In the genomic region with DNA sequence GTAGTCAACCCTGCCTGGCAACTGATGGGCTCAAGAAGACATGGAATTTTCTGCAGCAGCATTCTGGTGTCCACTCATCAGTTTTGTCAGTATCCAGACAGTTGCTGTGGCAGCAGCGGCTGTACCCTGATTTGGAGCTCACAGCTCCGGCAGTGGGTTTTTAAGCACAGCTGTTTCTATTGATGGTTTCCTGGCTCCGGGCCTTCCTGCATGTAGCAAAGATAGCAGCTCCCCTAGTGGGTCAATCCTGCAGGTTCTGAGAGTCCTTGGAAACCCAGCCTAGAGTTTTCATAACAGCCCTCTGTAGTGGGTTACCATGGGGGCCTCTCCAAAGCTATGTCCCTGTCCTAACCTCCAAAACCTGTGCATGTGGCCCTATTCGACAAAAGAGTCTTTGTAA, we compare ENCODE assay signal across 11 cellular contexts.
DNase-seq lines count a peak whose midpoint lies in the region; TF ChIP-seq lines count a peak whose summit lies in the region.
"Had no signal": no experiment of that assay in that cellular context is flagged by ENCODE, and none has a peak within 500 bp of the region (broad histone marks: within the 10 kb centered on the region; RNA-seq: fewer than 3 reads in every experiment).

No MANE protein-coding gene starts in this region.

- H2AK5ac ChIP-seq in trophoblast cell (ENCODE audit: low read length) = no peak overlapping the region

- no peak overlapping the region for H4K91ac ChIP-seq in trophoblast cell (ENCODE audit: low read depth, low read length)

- DNase-seq in GM12865 (ENCODE audit: low read depth) (peak; percentile 25), NCI-H82 treated with DMSO at 0.1 percent for 48 hours (lab: John Stamatoyannopoulos, UW; ENCODE audit: unreplicated experiment) (peak; percentile 25), fibroblast of gingiva (ENCODE audit: low read depth) (peak; percentile 1), ovary (peak in 3 of 5 donors; percentile 13 to 32 (median 26)), trophoblast cell (no peak), NCI-H1048 (lab: John Stamatoyannopoulos, UW) (no peak)
- DNase-seq in stimulated activated CD4-positive, alpha-beta T cell treated with anti-CD3 and anti-CD28 coated beads, Interleukin-15, amount 100 ng/mL, for 24 hours = no peak
- DNase-seq: activated CD4-positive, alpha-beta T cell treated with anti-CD3 and anti-CD28 coated beads, Interleukin-2, amount 50 U/mL, for 48 hours; activated naive CD4-positive, alpha-beta T cell treated with Interleukin-2 at 50 U/mL for 16 hours; HCEC 1CT had no signal

- intact Hi-C loops in ovary (cut with DNase I) = no loop called here

- H4K12ac ChIP-seq in trophoblast cell (ENCODE audit: low read depth, low read length) = no peak overlapping the region

- no peak overlapping the region for H3K4me3 ChIP-seq in GM12865 (ENCODE audit: low read depth, low read length)
- no peak overlapping the region for H3K4me3 ChIP-seq in ovary
- H3K4me3 ChIP-seq in trophoblast cell (ENCODE audit: low read depth, low read length) = no peak overlapping the region
- H3K4me3 ChIP-seq: vagina had no signal

- H2BK120ac ChIP-seq in trophoblast cell (ENCODE audit: insufficient read depth, low read length, poor library complexity) = no peak overlapping the region

- H3K79me1 ChIP-seq in trophoblast cell (ENCODE audit: low read length) = no peaks in the 10 kb centered on the region

- H3K4me1 ChIP-seq in ovary (ENCODE audit: insufficient read depth) (no peaks in the 10 kb centered on the region), trophoblast cell (ENCODE audit: control insufficient read depth in 1 of 2, insufficient read depth in 2 of 2, low read length in 2 of 2) (peaks cover 2 to 3% of the 10 kb centered on the region in 2 experiments)
- H3K4me1 ChIP-seq: vagina had no signal

- H2AFZ ChIP-seq in trophoblast cell (ENCODE audit: insufficient read depth, low read length, poor library complexity) = no peak overlapping the region

- no peak overlapping the region for H2BK12ac ChIP-seq in trophoblast cell (ENCODE audit: low read length)

- no peak overlapping the region for H3K14ac ChIP-seq in trophoblast cell (ENCODE audit: low read length)

- no peaks in the 10 kb centered on the region for H3K79me2 ChIP-seq in trophoblast cell (ENCODE audit: control insufficient read depth, insufficient read depth, low read length, poor library complexity)

- no peak overlapping the region for H3K4me2 ChIP-seq in trophoblast cell (ENCODE audit: low read length)

- no peak for TF ChIP-seq EP300 in ovary (IDR thresholded peaks at IDR 0.05)

- TF ChIP-seq POLR2A in ovary (IDR thresholded peaks at IDR 0.05) = no peak

- no peak overlapping the region for H2BK5ac ChIP-seq in trophoblast cell (ENCODE audit: low read depth, low read length, poor library complexity)

- no peak overlapping the region for H3K27ac ChIP-seq in ovary
- no peak overlapping the region for H3K27ac ChIP-seq in trophoblast cell (ENCODE audit: low read depth, low read length)
- H3K27ac ChIP-seq: vagina had no signal

- H3K4ac ChIP-seq in trophoblast cell (ENCODE audit: low read depth, low read length) = no peak overlapping the region

- no peaks in the 10 kb centered on the region for H3K9me3 ChIP-seq in ovary
- no peaks in the 10 kb centered on the region for H3K9me3 ChIP-seq in trophoblast cell (ENCODE audit: insufficient read depth, low read depth, low read length)

- H4K8ac ChIP-seq in trophoblast cell (ENCODE audit: low read depth, low read length) = no peak overlapping the region

- 56 to 63% (median 59%) methylated on average over 4 of the region's 4 CpGs for WGBS in ovary, 3 donors
- no CpG with 5 or more reads among the region's 4 CpGs for WGBS in trophoblast cell (ENCODE audit: extremely low coverage, insufficient coverage, insufficient read length)

- H3K18ac ChIP-seq in trophoblast cell (ENCODE audit: low read length) = no peak overlapping the region

- TF ChIP-seq CTCF in GM12865 (IDR thresholded peaks at IDR 0.05; ENCODE audit: insufficient read depth, low read depth, low read length, missing control alignments) (no peak), ovary (IDR thresholded peaks at IDR 0.05) (no peak)

- no peak overlapping the region for H3K23ac ChIP-seq in trophoblast cell (ENCODE audit: low read length)

- H3K36me3 ChIP-seq in ovary (no peaks in the 10 kb centered on the region), trophoblast cell (ENCODE audit: control insufficient read depth in 1 of 2, insufficient read depth in 2 of 2, low read length in 2 of 2) (no peaks in the 10 kb centered on the region)
- H3K36me3 ChIP-seq: vagina had no signal

- H3K27me3 ChIP-seq in ovary = no peaks in the 10 kb centered on the region
- H3K27me3 ChIP-seq in trophoblast cell (ENCODE audit: insufficient read depth, low read length) = no peaks in the 10 kb centered on the region
- H3K27me3 ChIP-seq: vagina had no signal

- H3K9ac ChIP-seq in trophoblast cell (ENCODE audit: low read length) = no peak overlapping the region

Comparison
In these comparisons a context has a peak if more than half of its experiments do, and no peak if none do; other contexts are left out.
1. DNase-seq: peak in GM12865 (single experiment), NCI-H82 treated with DMSO at 0.1 percent for 48 hours (single experiment), fibroblast of gingiva (single experiment) and ovary (3 of 5); none in trophoblast cell (0 of 2), NCI-H1048 (single experiment) and stimulated activated CD4-positive, alpha-beta T cell treated with anti-CD3 and anti-CD28 coated beads, Interleukin-15, amount 100 ng/mL, for 24 hours (single experiment).